22 cellular contexts compared by ENCODE assay signal in genomic region chr13:57644106-57644505, GRCh38. TPM values are rescaled to one million over a fixed set of nuclear protein-coding genes. Genes with fewer than 3 reads are reported as not detected.
"Had no signal": no experiment of that assay in that cellular context is flagged by ENCODE, and none has a peak within 500 bp of the region (broad histone marks: within the 10 kb centered on the region; RNA-seq: fewer than 3 reads in every experiment).

No MANE protein-coding gene starts in this region.

- H3K36me3 Mint-ChIP-seq: activated naive CD8-positive, alpha-beta T cell treated with anti-CD3 and anti-CD28 coated beads, Interleukin-2, amount 10 ng/mL, durations not matched to agents 7 days and 5 days had no signal

- H3K36me3 ChIP-seq: adrenal gland, Peyer's patch, SJCRH30 had no signal

- H3K4me3 Mint-ChIP-seq: activated CD8-positive, alpha-beta T cell treated with anti-CD3 and anti-CD28 coated beads for 36 hours; activated naive CD8-positive, alpha-beta T cell treated with anti-CD3 and anti-CD28 coated beads, Interleukin-2, amount 10 ng/mL, durations not matched to agents 7 days and 5 days; T-helper 1 cell treated with Interleukin-12 subunit alpha and Interleukin-12 subunit beta and Interleukin-4 antibody, amounts not matched to agents 30 μg/mL and 1 μg/mL, for 36 hours had no signal

- H3K9me3 ChIP-seq: Peyer's patch, SJCRH30 had no signal

- H3K4me3 ChIP-seq: adrenal gland, Peyer's patch, SJCRH30 had no signal

- H3K27ac ChIP-seq: adrenal gland, Peyer's patch, RWPE1, SJCRH30 had no signal

- H3K27me3 ChIP-seq: adrenal gland, Peyer's patch, SJCRH30 had no signal

- H3K27me3 Mint-ChIP-seq: activated CD8-positive, alpha-beta T cell treated with anti-CD3 and anti-CD28 coated beads for 36 hours; activated naive CD8-positive, alpha-beta T cell treated with anti-CD3 and anti-CD28 coated beads, Interleukin-2, amount 10 ng/mL, durations not matched to agents 7 days and 5 days had no signal

- H3K27ac Mint-ChIP-seq: activated CD8-positive, alpha-beta T cell treated with anti-CD3 and anti-CD28 coated beads for 36 hours; activated naive CD8-positive, alpha-beta T cell treated with anti-CD3 and anti-CD28 coated beads, Interleukin-2, amount 10 ng/mL, durations not matched to agents 7 days and 5 days; T-helper 1 cell treated with Interleukin-12 subunit alpha and Interleukin-12 subunit beta and Interleukin-4 antibody, amounts not matched to agents 30 μg/mL and 1 μg/mL, for 36 hours had no signal

- H3K4me1 Mint-ChIP-seq: activated naive CD8-positive, alpha-beta T cell treated with anti-CD3 and anti-CD28 coated beads, Interleukin-2, amount 10 ng/mL, durations not matched to agents 7 days and 5 days had no signal

- DNase-seq: activated CD4-positive, alpha-beta T cell treated with anti-CD3 and anti-CD28 coated beads for 4 hours; activated CD8-positive, alpha-beta memory T cell treated with anti-CD3 and anti-CD28 coated beads, Interleukin-2, amount 50 U/mL, for 4 hours; activated CD8-positive, alpha-beta T cell treated with anti-CD3 and anti-CD28 coated beads for 36 hours; activated naive CD4-positive, alpha-beta T cell treated with anti-CD3 and anti-CD28 coated beads, Interleukin-2, amount 50 U/mL, for 16 hours; activated naive CD8-positive, alpha-beta T cell treated with anti-CD3 and anti-CD28 coated beads, Interleukin-2, amount 10 ng/mL, durations not matched to agents 7 days and 5 days; activated T-cell treated with anti-CD3 and anti-CD28 coated beads, Interleukin-2, amount 50 U/mL, for 1 hour; adrenal gland; central memory CD4-positive, alpha-beta T cell; IMR-90; Kasumi-1; KBM-7; NCI-H1436; NCI-H1694 treated with DMSO at 0.1 percent for 48 hours; NCI-H2029 treated with DMSO at 0.1 percent for 48 hours; NCI-H526 treated with DMSO at 0.1 percent for 48 hours; NCI-H82; Peyer's patch; Right ventricle myocardium superior; SJCRH30 had no signal

- H3K9me3 Mint-ChIP-seq: activated CD8-positive, alpha-beta T cell treated with anti-CD3 and anti-CD28 coated beads for 36 hours; activated naive CD8-positive, alpha-beta T cell treated with anti-CD3 and anti-CD28 coated beads, Interleukin-2, amount 10 ng/mL, durations not matched to agents 7 days and 5 days; T-helper 1 cell treated with Interleukin-12 subunit alpha and Interleukin-12 subunit beta and Interleukin-4 antibody, amounts not matched to agents 30 μg/mL and 1 μg/mL, for 36 hours had no signal

- H3K4me1 ChIP-seq: adrenal gland, Peyer's patch, SJCRH30 had no signal

RNA-seq across cellular contexts. Expression of gene PCDH17, which starts 12.6 kb away (rescaled TPM):
- total RNA-seq: activated CD8-positive, alpha-beta T cell treated with anti-CD3 and anti-CD28 coated beads for 36 hours; activated naive CD8-positive, alpha-beta T cell treated with anti-CD3 and anti-CD28 coated beads, Interleukin-2, amount 10 ng/mL, durations not matched to agents 7 days and 5 days; OCI-LY7 had no signal
